Comparison of ENCODE assay signal across 23 cellular contexts in genomic region chr10:70863470-70864160, GRCh38. TPM values are rescaled to one million over a fixed set of nuclear protein-coding genes. Genes with fewer than 3 reads are reported as not detected.
DNase-seq lines count a peak whose midpoint lies in the region; ATAC-seq and TF ChIP-seq lines count a peak whose summit lies in the region.
"Had no signal": no experiment of that assay in that cellular context is flagged by ENCODE, and none has a peak within 500 bp of the region (broad histone marks: within the 10 kb centered on the region; RNA-seq: fewer than 3 reads in every experiment).

No MANE protein-coding gene starts in this region.

- H3K4me3 Mint-ChIP-seq in activated naive CD4-positive, alpha-beta T cell treated with anti-CD3 and anti-CD28 coated beads, Interleukin-2, amount 10 ng/mL, durations not matched to agents 7 days and 5 days, result no peak overlapping the region
- H3K4me3 Mint-ChIP-seq in dendritic cell treated with granulocyte-macrophage colony-stimulating factor and Interleukin-4, amounts not matched to agents 40 ng/mL and 50 ng/mL, for 4 days, result no peak overlapping the region
- H3K4me3 Mint-ChIP-seq in stimulated activated naive CD8-positive, alpha-beta T cell treated with anti-CD3 and anti-CD28 coated beads, Interleukin-15, amount 100 ng/mL, for 72 hours, result no peak overlapping the region
- H3K4me3 Mint-ChIP-seq: activated naive CD4-positive, alpha-beta T cell treated with anti-CD3 and anti-CD28 coated beads for 36 hours; CD8-positive, alpha-beta memory T cell; neural progenitor cell had no signal

- H3K27me3 Mint-ChIP-seq in activated naive CD4-positive, alpha-beta T cell treated with anti-CD3 and anti-CD28 coated beads, Interleukin-2, amount 10 ng/mL, durations not matched to agents 7 days and 5 days, result no peaks in the 10 kb centered on the region
- no peaks in the 10 kb centered on the region for H3K27me3 Mint-ChIP-seq in dendritic cell treated with granulocyte-macrophage colony-stimulating factor and Interleukin-4, amounts not matched to agents 40 ng/mL and 50 ng/mL, for 4 days
- H3K27me3 Mint-ChIP-seq in stimulated activated naive CD8-positive, alpha-beta T cell treated with anti-CD3 and anti-CD28 coated beads, Interleukin-15, amount 100 ng/mL, for 72 hours, result no peaks in the 10 kb centered on the region
- H3K27me3 Mint-ChIP-seq: CD8-positive, alpha-beta memory T cell had no signal

- no peaks in the 10 kb centered on the region for H3K9me3 Mint-ChIP-seq in activated naive CD4-positive, alpha-beta T cell treated with anti-CD3 and anti-CD28 coated beads, Interleukin-2, amount 50 U/mL, for 72 hours
- no peaks in the 10 kb centered on the region for H3K9me3 Mint-ChIP-seq in activated naive CD4-positive, alpha-beta T cell treated with anti-CD3 and anti-CD28 coated beads, Interleukin-2, amount 10 ng/mL, durations not matched to agents 7 days and 5 days
- no peaks in the 10 kb centered on the region for H3K9me3 Mint-ChIP-seq in dendritic cell treated with granulocyte-macrophage colony-stimulating factor and Interleukin-4, amounts not matched to agents 40 ng/mL and 50 ng/mL, for 4 days
- no peaks in the 10 kb centered on the region for H3K9me3 Mint-ChIP-seq in stimulated activated naive CD8-positive, alpha-beta T cell treated with anti-CD3 and anti-CD28 coated beads, Interleukin-15, amount 100 ng/mL, for 72 hours
- H3K9me3 Mint-ChIP-seq: activated naive CD4-positive, alpha-beta T cell treated with anti-CD3 and anti-CD28 coated beads for 36 hours; CD8-positive, alpha-beta memory T cell; neural progenitor cell had no signal

- H3K27ac Mint-ChIP-seq in activated naive CD4-positive, alpha-beta T cell treated with anti-CD3 and anti-CD28 coated beads, Interleukin-2, amount 50 U/mL, for 72 hours, result no peak overlapping the region
- H3K27ac Mint-ChIP-seq in activated naive CD4-positive, alpha-beta T cell treated with anti-CD3 and anti-CD28 coated beads, Interleukin-2, amount 10 ng/mL, durations not matched to agents 7 days and 5 days, result no peak overlapping the region
- H3K27ac Mint-ChIP-seq in dendritic cell treated with granulocyte-macrophage colony-stimulating factor and Interleukin-4, amounts not matched to agents 40 ng/mL and 50 ng/mL, for 4 days, result peak overlapping the region; percentile 80
- H3K27ac Mint-ChIP-seq in stimulated activated naive CD8-positive, alpha-beta T cell treated with anti-CD3 and anti-CD28 coated beads, Interleukin-15, amount 100 ng/mL, for 72 hours, result no peak overlapping the region
- H3K27ac Mint-ChIP-seq: activated naive CD4-positive, alpha-beta T cell treated with anti-CD3 and anti-CD28 coated beads for 36 hours; neural progenitor cell had no signal

- H3K4me1 ChIP-seq in esophagus muscularis mucosa, result peaks cover 0 to 4% (median 0%) of the 10 kb centered on the region in 4 donors
- peaks cover 0 to 18% of the 10 kb centered on the region in 2 donors for H3K4me1 ChIP-seq in left lung

- H3K36me3 Mint-ChIP-seq in activated naive CD4-positive, alpha-beta T cell treated with anti-CD3 and anti-CD28 coated beads, Interleukin-2, amount 50 U/mL, for 72 hours, result peaks cover 13 to 19% of the 10 kb centered on the region in 2 donors
- peaks cover 13% of the 10 kb centered on the region for H3K36me3 Mint-ChIP-seq in activated naive CD4-positive, alpha-beta T cell treated with anti-CD3 and anti-CD28 coated beads, Interleukin-2, amount 10 ng/mL, durations not matched to agents 7 days and 5 days
- H3K36me3 Mint-ChIP-seq in dendritic cell treated with granulocyte-macrophage colony-stimulating factor and Interleukin-4, amounts not matched to agents 40 ng/mL and 50 ng/mL, for 4 days (ENCODE audit: low read depth), result peaks cover 82% of the 10 kb centered on the region

- in situ Hi-C loops in SK-MEL-5 (cut with HindIII; ENCODE audit: low pct_unique_long_range_greater_than_20kb, low sequenced_read_pairs), result no loop called here

- CTCF ChIA-PET in activated naive CD4-positive, alpha-beta T cell treated with anti-CD3 and anti-CD28 coated beads, Interleukin-2, amount 10 ng/mL, durations not matched to agents 7 days and 5 days (lab: Charles Lee), result interaction anchor here (0.7 kb wide), 1 partner anchor 313 kb away, joined by 3 read pairs; no protein-coding TSS in a partner anchor

- DNase-seq in activated naive CD4-positive, alpha-beta T cell treated with anti-CD3 and anti-CD28 coated beads, Interleukin-2, amount 50 U/mL, for 72 hours (ENCODE audit: low spot score in 2 of 2), result no peak
- no peak for DNase-seq in activated naive CD4-positive, alpha-beta T cell treated with anti-CD3 and anti-CD28 coated beads, Interleukin-2, amount 10 ng/mL, durations not matched to agents 7 days and 5 days
- DNase-seq in SK-MEL-5 (ENCODE audit: low read depth, low spot score) (peak; percentile 19), DMS 273 treated with DMSO at 0.1 percent for 48 hours (lab: John Stamatoyannopoulos, UW) (no peak), esophagus muscularis mucosa (ENCODE audit: extremely low spot score) (no peak), left lung (no peak)
- DNase-seq in stimulated activated naive CD8-positive, alpha-beta T cell treated with anti-CD3 and anti-CD28 coated beads, Interleukin-15, amount 100 ng/mL, for 72 hours, result no peak
- DNase-seq: activated CD8-positive, alpha-beta memory T cell treated with anti-CD3 and anti-CD28 coated beads, Interleukin-2, amount 50 U/mL, for 48 hours; activated naive CD4-positive, alpha-beta T cell treated with anti-CD3 and anti-CD28 coated beads for 36 hours; CD8-positive, alpha-beta memory T cell; cortex of kidney; DMS79 treated with DMSO at 0.1 percent for 48 hours; foreskin melanocyte; midbrain; NCI-H1436 treated with DMSO at 0.1 percent for 48 hours; NCI-H2171; NCI-H748 treated with DMSO at 0.1 percent for 48 hours; retina; SJCRH30; T1000; thyroid gland had no signal

- H3K9me3 ChIP-seq in esophagus muscularis mucosa (no peaks in the 10 kb centered on the region), left lung (no peaks in the 10 kb centered on the region)
- H3K9me3 ChIP-seq: SJCRH30, thyroid gland had no signal

- H3K4me1 Mint-ChIP-seq in activated naive CD4-positive, alpha-beta T cell treated with anti-CD3 and anti-CD28 coated beads, Interleukin-2, amount 10 ng/mL, durations not matched to agents 7 days and 5 days, result no peaks in the 10 kb centered on the region
- peaks cover 33% of the 10 kb centered on the region for H3K4me1 Mint-ChIP-seq in dendritic cell treated with granulocyte-macrophage colony-stimulating factor and Interleukin-4, amounts not matched to agents 40 ng/mL and 50 ng/mL, for 4 days (ENCODE audit: low read depth)
- H3K4me1 Mint-ChIP-seq in stimulated activated naive CD8-positive, alpha-beta T cell treated with anti-CD3 and anti-CD28 coated beads, Interleukin-15, amount 100 ng/mL, for 72 hours, result no peaks in the 10 kb centered on the region
- H3K4me1 Mint-ChIP-seq: neural progenitor cell had no signal

- H3K36me3 ChIP-seq in esophagus muscularis mucosa, result peaks cover 11 to 80% (median 37%) of the 10 kb centered on the region in 4 donors
- peaks cover 0 to 41% of the 10 kb centered on the region in 2 donors for H3K36me3 ChIP-seq in left lung

- H3K4me3 ChIP-seq in esophagus muscularis mucosa, result no peak overlapping the region
- no peak overlapping the region for H3K4me3 ChIP-seq in left lung
- H3K4me3 ChIP-seq: neural progenitor cell, SJCRH30, thyroid gland had no signal

- no peak for TF ChIP-seq POLR2A in esophagus muscularis mucosa (IDR thresholded peaks at IDR 0.05; ENCODE audit: low read depth)

- H3K27me3 ChIP-seq in esophagus muscularis mucosa, result no peaks in the 10 kb centered on the region
- H3K27me3 ChIP-seq in left lung, result no peaks in the 10 kb centered on the region
- H3K27me3 ChIP-seq: neural progenitor cell, SJCRH30, thyroid gland had no signal

- H3K27ac ChIP-seq in esophagus muscularis mucosa (replicated peaks in 1 of 4) (no peak overlapping the region), left lung (no peak overlapping the region)
- H3K27ac ChIP-seq: neural progenitor cell, SJCRH30, thyroid gland had no signal

- intact Hi-C loops in dendritic cell treated with granulocyte-macrophage colony-stimulating factor and Interleukin-4, amounts not matched to agents 40 ng/mL and 50 ng/mL, for 4 days (cut with micrococcal nuclease), result no loop called here
- intact Hi-C loops in esophagus muscularis mucosa (cut with DNase I) (no loop called here), left lung (cut with DNase I) (no loop called here)

- TF ChIP-seq CTCF in esophagus muscularis mucosa (IDR thresholded peaks at IDR 0.05) (no peak), left lung (IDR thresholded peaks at IDR 0.05) (no peak)

- no peak for TF ChIP-seq EP300 in esophagus muscularis mucosa (IDR thresholded peaks at IDR 0.05)

- peak; percentile 43 to 56 for ATAC-seq in activated naive CD4-positive, alpha-beta T cell treated with anti-CD3 and anti-CD28 coated beads, Interleukin-2, amount 50 U/mL, for 72 hours
- ATAC-seq in stimulated activated naive CD8-positive, alpha-beta T cell treated with anti-CD3 and anti-CD28 coated beads, Interleukin-15, amount 100 ng/mL, for 72 hours, result peak; percentile 61
- ATAC-seq in left lung, result no peak

RNA-seq across cellular contexts. Expression of gene PCBD1, which starts 24.8 kb away (rescaled TPM):
- 10 to 100 TPM; 22.3 to 52.5 TPM for total RNA-seq in activated naive CD4-positive, alpha-beta T cell treated with anti-CD3 and anti-CD28 coated beads, Interleukin-2, amount 50 U/mL, for 72 hours
- 60.1 and 60.3 TPM in 2 replicates for total RNA-seq in SK-MEL-5 (2014; rRNA removed; shearing (Covaris generic))
- polyA plus RNA-seq in SK-MEL-5 (2015; cell fraction: cytosol; rRNA removed), result 47.3 and 50.2 TPM in 2 replicates
- 5.1 and 14.8 TPM in 2 replicates for polyA plus RNA-seq in SK-MEL-5 (2015; cell fraction: nucleus; rRNA removed)
- total RNA-seq in esophagus muscularis mucosa (100 to 1,000 TPM in 2 of 4 donors, 10 to 100 TPM in 2; 56.1 to 112 (median 80.8) TPM), left lung (100 to 1,000 TPM in 1 of 2 donors, 10 to 100 TPM in 1; 91.6 to 112 TPM)

RNA-seq across cellular contexts. Expression of gene SGPL1, which starts 47.9 kb away (rescaled TPM):
- 10 to 100 TPM; 21.8 to 23.9 TPM for total RNA-seq in activated naive CD4-positive, alpha-beta T cell treated with anti-CD3 and anti-CD28 coated beads, Interleukin-2, amount 50 U/mL, for 72 hours
- total RNA-seq in SK-MEL-5 (2014; rRNA removed; shearing (Covaris generic)), result 25.8 and 27.4 TPM in 2 replicates
- 23.8 and 31.4 TPM in 2 replicates for polyA plus RNA-seq in SK-MEL-5 (2015; cell fraction: cytosol; rRNA removed)
- polyA plus RNA-seq in SK-MEL-5 (2015; cell fraction: nucleus; rRNA removed), result 15.9 and 21.0 TPM in 2 replicates
- 10 to 100 TPM; 12.9 to 31.0 (median 21.3) TPM for total RNA-seq in esophagus muscularis mucosa
- total RNA-seq in left lung, result 10 to 100 TPM; 53.8 to 60.6 TPM
